In genomic region chr9:133468777-133469455, GRCh38 we compare ENCODE assay signal across 17 cellular contexts.
DNase-seq lines count a peak whose midpoint lies in the region; ATAC-seq and TF ChIP-seq lines count a peak whose summit lies in the region.
"Had no signal": no experiment of that assay in that cellular context is flagged by ENCODE, and none has a peak within 500 bp of the region (broad histone marks: within the 10 kb centered on the region; RNA-seq: fewer than 3 reads in every experiment).

No MANE protein-coding gene starts in this region.

- POLR2A ChIA-PET in HEK293 (lab: Yijun Ruan, JAX), result interaction anchor here (1.1 to 2.4 kb wide), 3 partner anchors 10 to 11 kb away, joined by 4 to 12 read pairs (median 12); partner anchors contain the start of genes CACFD1 and SLC2A6

- H3K4me3 ChIP-seq in HEK293 (ENCODE audit: low read depth, low read length), result no peak overlapping the region
- H3K4me3 ChIP-seq: dorsolateral prefrontal cortex, smooth muscle cell, tibial artery had no signal

- no peak for TF ChIP-seq CTCF in HEK293 (tag by site-specific recombination; IDR thresholded peaks at IDR 0.05)

- ATAC-seq in HG03108 (IDR thresholded peaks at IDR 0.05; ENCODE audit: unreplicated experiment) (no peak), HG03025 (IDR thresholded peaks at IDR 0.05; ENCODE audit: low FRiP score, unreplicated experiment) (no peak)

- no peak overlapping the region for H3K27ac ChIP-seq in HEK293 (ENCODE audit: extremely low read depth, low read depth, low read length)
- H3K27ac ChIP-seq: tibial artery had no signal

- CTCF ChIA-PET in HEK293 (lab: Yijun Ruan, JAX), result no interaction called here

- H3K9me3 ChIP-seq in HEK293 (ENCODE audit: control insufficient read depth, insufficient read depth, low read depth, low read length), result no peaks in the 10 kb centered on the region
- H3K9me3 ChIP-seq: tibial artery had no signal

- H3K36me3 ChIP-seq in HEK293 (ENCODE audit: control insufficient read depth in 2 of 2, insufficient read depth in 1 of 2, low read length in 2 of 2), result peaks cover 0 to 25% of the 10 kb centered on the region in 2 experiments; a peak in 1 of 3 replicates

- peak; percentile 14 for DNase-seq in kidney tubule cell (ENCODE audit: low spot score)
- DNase-seq: activated B cell treated with CpG ODN at 0.5 μM for 24 hours; activated CD4-positive, alpha-beta T cell treated with anti-CD3 and anti-CD28 coated beads, Interleukin-2, amount 50 U/mL, for 4 hours; activated naive CD8-positive, alpha-beta T cell treated with anti-CD3 and anti-CD28 coated beads, Interleukin-2, amount 10 ng/mL, durations not matched to agents 7 days and 5 days; dorsolateral prefrontal cortex; glutamatergic neuron; mammary epithelial cell; NCI-H1092; NCI-H187 treated with DMSO at 0.1 percent for 48 hours; NCI-H774; SHP77; SW 1271; tibial artery had no signal

- H3K4me1 ChIP-seq in HEK293 (ENCODE audit: control insufficient read depth, insufficient read depth, low read length), result no peaks in the 10 kb centered on the region
- H3K4me1 ChIP-seq: tibial artery had no signal

TF ChIP-seq in HEK293, 187 proteins besides CTCF, POLR2A, EP300 and RAD21:
- 0 out of 2 replicates have a peak, but pooled peaks have one; percentile 23 for TF ChIP-seq ZNF341 (tag by site-specific recombination; IDR thresholded peaks at IDR 0.05; ENCODE audit: low read depth)
- no peak for TF ChIP-seq ZEB2 (tag by site-specific recombination; IDR thresholded peaks at IDR 0.05)
